Comparison of ENCODE assay signal across 20 cellular contexts in genomic region chr13:74705438-74705837, GRCh38.
A peak's percentile ranks its signal among the peaks of the same experiment; 100 is the strongest.
DNase-seq lines count a peak whose midpoint lies in the region; ATAC-seq, FAIRE-seq and TF ChIP-seq lines count a peak whose summit lies in the region.
"Had no signal": no experiment of that assay in that cellular context is flagged by ENCODE, and none has a peak within 500 bp of the region (broad histone marks: within the 10 kb centered on the region; RNA-seq: fewer than 3 reads in every experiment).

No MANE protein-coding gene starts in this region.

- FAIRE-seq in A204.1 (lab: Jason Lieb, UNC) = peak; percentile 92
- FAIRE-seq in TTC549 (lab: Jason Lieb, UNC) = peak; percentile 77
- peak; percentile 79 for FAIRE-seq in endometrium (lab: Jason Lieb, UNC)
- FAIRE-seq in pancreas (lab: Jason Lieb, UNC) = peak; percentile 81
- FAIRE-seq: GM12891, H54 had no signal

- WGBS in pancreas, 2 donors = 84 to 97% methylated on average over 2 of the region's 2 CpGs
- WGBS in right lobe of liver (ENCODE audit: insufficient coverage, low coverage, low lambda C conversion rate, missing lambda C conversion rate) = 91% methylated on average over 2 of the region's 2 CpGs

- ATAC-seq in pancreas (no peak), right lobe of liver (no peak)

- TF ChIP-seq CTCF in pancreas (IDR thresholded peaks at IDR 0.05) (no peak), right lobe of liver (IDR thresholded peaks at IDR 0.05) (no peak), OCI-LY7 (conservative IDR thresholded peaks at IDR 0.05; ENCODE audit: low read length) (no peak)

- no peaks in the 10 kb centered on the region for H3K9me2 ChIP-seq in OCI-LY7 (ENCODE audit: insufficient read depth, low read length)

- DNase-seq in pancreas (no peak), right lobe of liver (no peak), A172 (ENCODE audit: low spot score) (no peak), OCI-LY7 (ENCODE audit: low spot score) (no peak)
- DNase-seq in stimulated activated CD4-positive, alpha-beta T cell treated with anti-CD3 and anti-CD28 coated beads, Interleukin-2, amount 100 ng/mL, for 24 hours = no peak
- DNase-seq: C1 segment of cervical spinal cord; Caco-2; CD4-positive, alpha-beta memory T cell; DMS153; DND-41; GDM1; GOT3; HFFc6 had no signal

- TF ChIP-seq POLR2A in right lobe of liver (IDR thresholded peaks at IDR 0.05) = no peak

- POLR2A ChIA-PET in OCI-LY7 (lab: Charles Lee) = interaction anchor here (0.6 kb wide), 1 partner anchor 213 kb away, joined by 4 read pairs; no protein-coding TSS in a partner anchor

- BruUV-seq in OCI-LY7 (replicated peaks; lab: Mats Ljungman, UMichigan) = no TSS peak

- H3K9me3 ChIP-seq in pancreas = no peaks in the 10 kb centered on the region
- H3K9me3 ChIP-seq in right lobe of liver = no peaks in the 10 kb centered on the region
- no peaks in the 10 kb centered on the region for H3K9me3 ChIP-seq in OCI-LY7 (ENCODE audit: low read length)
- H3K9me3 ChIP-seq: Caco-2, HAP-1 had no signal

- H3K27me3 ChIP-seq in pancreas (no peaks in the 10 kb centered on the region), right lobe of liver (no peaks in the 10 kb centered on the region)

- H3K36me3 ChIP-seq in pancreas (no peaks in the 10 kb centered on the region), right lobe of liver (no peaks in the 10 kb centered on the region), OCI-LY7 (ENCODE audit: insufficient read depth, low read length) (no peaks in the 10 kb centered on the region)
- H3K36me3 ChIP-seq: HAP-1 had no signal

- CTCF ChIA-PET in OCI-LY7 (lab: Charles Lee; ENCODE audit: unreplicated experiment) = no interaction called here

- H3K4me3 ChIP-seq in pancreas (no peak overlapping the region), right lobe of liver (no peak overlapping the region), OCI-LY7 (ENCODE audit: low read depth, low read length, poor library complexity, severe bottlenecking) (no peak overlapping the region)
- H3K4me3 ChIP-seq: HAP-1 had no signal

- H3K27ac ChIP-seq in pancreas (no peak overlapping the region), right lobe of liver (no peak overlapping the region), OCI-LY7 (ENCODE audit: low read depth, low read length, poor library complexity, severe bottlenecking) (no peak overlapping the region)
- H3K27ac ChIP-seq: 22Rv1 had no signal

- H3K4me1 ChIP-seq in pancreas (no peaks in the 10 kb centered on the region), right lobe of liver (no peaks in the 10 kb centered on the region), OCI-LY7 (ENCODE audit: insufficient read depth, low read length, poor library complexity, severe bottlenecking) (no peaks in the 10 kb centered on the region)
- H3K4me1 ChIP-seq: Caco-2, HAP-1 had no signal

- no peaks in the 10 kb centered on the region for H4K20me1 ChIP-seq in OCI-LY7 (ENCODE audit: insufficient read depth, low read length)

- no peaks in the 10 kb centered on the region for H3K79me2 ChIP-seq in OCI-LY7 (ENCODE audit: insufficient read depth, low read depth, low read length)

- no peak overlapping the region for H2AFZ ChIP-seq in OCI-LY7 (ENCODE audit: low read length)

- H3K4me2 ChIP-seq in OCI-LY7 (ENCODE audit: low read length) = no peak overlapping the region

- intact Hi-C loops in pancreas (cut with DNase I) (no loop called here), right lobe of liver (cut with DNase I) (no loop called here), OCI-LY7 (cut with micrococcal nuclease; ENCODE audit: unreplicated experiment) (no loop called here)
